In genomic region chr18:36531636-36532035, GRCh38 we compare ENCODE assay signal across 24 cellular contexts.
"Had no signal": no experiment of that assay in that cellular context is flagged by ENCODE, and none has a peak within 500 bp of the region (broad histone marks: within the 10 kb centered on the region; RNA-seq: fewer than 3 reads in every experiment).

No MANE protein-coding gene starts in this region.

- H3K36me3 ChIP-seq: adrenal gland, breast epithelium, Peyer's patch, SJSA1 had no signal

- H3K4me1 ChIP-seq: adrenal gland, body of pancreas, breast epithelium, Peyer's patch, SJSA1 had no signal

- H3K9ac ChIP-seq: SK-N-SH had no signal

- H3K4me3 Mint-ChIP-seq: activated CD4-positive, alpha-beta T cell treated with anti-CD3 and anti-CD28 coated beads for 36 hours; activated CD4-positive, alpha-beta T cell treated with anti-CD3 and anti-CD28 coated beads, Interleukin-2, amount 10 ng/mL, durations not matched to agents 7 days and 5 days; activated CD8-positive, alpha-beta T cell treated with anti-CD3 and anti-CD28 coated beads, Interleukin-2, amount 10 ng/mL, durations not matched to agents 7 days and 5 days; activated naive CD4-positive, alpha-beta T cell treated with anti-CD3 and anti-CD28 coated beads, Interleukin-2, amount 10 ng/mL, durations not matched to agents 7 days and 5 days; activated naive CD8-positive, alpha-beta T cell treated with anti-CD3 and anti-CD28 coated beads, Interleukin-2, amount 10 ng/mL, durations not matched to agents 7 days and 5 days; T-helper 1 cell treated with Interleukin-12 subunit alpha and Interleukin-12 subunit beta and Interleukin-4 antibody, amounts not matched to agents 30 μg/mL and 1 μg/mL, for 36 hours; T-helper 2 cell treated with Interferon-gamma antibody and Interleukin-4, amounts not matched to agents 5 μg/mL and 100 μg/mL, for 36 hours had no signal

- H3K27me3 ChIP-seq: adrenal gland, body of pancreas, breast epithelium, Peyer's patch, SJSA1 had no signal

- H3K9me2 ChIP-seq: SK-N-SH had no signal

- H3K27ac Mint-ChIP-seq: activated CD4-positive, alpha-beta T cell treated with anti-CD3 and anti-CD28 coated beads for 36 hours; activated CD4-positive, alpha-beta T cell treated with anti-CD3 and anti-CD28 coated beads, Interleukin-2, amount 10 ng/mL, durations not matched to agents 7 days and 5 days; activated CD8-positive, alpha-beta T cell treated with anti-CD3 and anti-CD28 coated beads, Interleukin-2, amount 10 ng/mL, durations not matched to agents 7 days and 5 days; activated naive CD4-positive, alpha-beta T cell treated with anti-CD3 and anti-CD28 coated beads, Interleukin-2, amount 10 ng/mL, durations not matched to agents 7 days and 5 days; activated naive CD8-positive, alpha-beta T cell treated with anti-CD3 and anti-CD28 coated beads, Interleukin-2, amount 10 ng/mL, durations not matched to agents 7 days and 5 days; T-helper 1 cell treated with Interleukin-12 subunit alpha and Interleukin-12 subunit beta and Interleukin-4 antibody, amounts not matched to agents 30 μg/mL and 1 μg/mL, for 36 hours; T-helper 2 cell treated with Interferon-gamma antibody and Interleukin-4, amounts not matched to agents 5 μg/mL and 100 μg/mL, for 36 hours had no signal

- H3K27ac ChIP-seq: adrenal gland, body of pancreas, Peyer's patch, SJSA1 had no signal

- H3K36me3 Mint-ChIP-seq: activated naive CD4-positive, alpha-beta T cell treated with anti-CD3 and anti-CD28 coated beads, Interleukin-2, amount 10 ng/mL, durations not matched to agents 7 days and 5 days; activated naive CD8-positive, alpha-beta T cell treated with anti-CD3 and anti-CD28 coated beads, Interleukin-2, amount 10 ng/mL, durations not matched to agents 7 days and 5 days had no signal

- H3K27me3 Mint-ChIP-seq: activated CD4-positive, alpha-beta T cell treated with anti-CD3 and anti-CD28 coated beads for 36 hours; activated naive CD4-positive, alpha-beta T cell treated with anti-CD3 and anti-CD28 coated beads, Interleukin-2, amount 10 ng/mL, durations not matched to agents 7 days and 5 days; activated naive CD8-positive, alpha-beta T cell treated with anti-CD3 and anti-CD28 coated beads, Interleukin-2, amount 10 ng/mL, durations not matched to agents 7 days and 5 days had no signal

- DNase-seq: activated CD4-positive, alpha-beta T cell treated with anti-CD3 and anti-CD28 coated beads for 36 hours; activated CD4-positive, alpha-beta T cell treated with anti-CD3 and anti-CD28 coated beads, Interleukin-2, amount 10 ng/mL, durations not matched to agents 7 days and 5 days; activated CD4-positive, alpha-beta T cell treated with anti-CD3 and anti-CD28 coated beads, Interleukin-2, amount 50 U/mL, for 48 hours; activated CD8-positive, alpha-beta T cell treated with anti-CD3 and anti-CD28 coated beads, Interleukin-2, amount 10 ng/mL, durations not matched to agents 7 days and 5 days; activated effector memory CD4-positive, alpha-beta T cell treated with Interleukin-2 at 50 U/mL for 16 hours; activated naive CD4-positive, alpha-beta T cell treated with anti-CD3 and anti-CD28 coated beads, Interleukin-2, amount 10 ng/mL, durations not matched to agents 7 days and 5 days; activated naive CD8-positive, alpha-beta T cell treated with anti-CD3 and anti-CD28 coated beads, Interleukin-2, amount 10 ng/mL, durations not matched to agents 7 days and 5 days; activated T-cell treated with anti-CD3 and anti-CD28 coated beads, Interleukin-2, amount 50 U/mL, for 48 hours; adrenal gland; body of pancreas; NCI-H1048; NCI-H1105 treated with DMSO at 0.1 percent for 48 hours; NCI-H1436; NCI-H1930; NCI-H345; Peyer's patch; RPMI8226; SHP77 treated with DMSO at 0.1 percent for 48 hours; SK-N-SH had no signal

- H3K4me3 ChIP-seq: adrenal gland, body of pancreas, breast epithelium, K562, Peyer's patch, SJSA1 had no signal

- H3K9me3 ChIP-seq: adrenal gland, body of pancreas, breast epithelium, Peyer's patch, SK-N-SH had no signal

- H3K4me2 ChIP-seq: SK-N-SH had no signal

- H3K9me3 Mint-ChIP-seq: activated CD4-positive, alpha-beta T cell treated with anti-CD3 and anti-CD28 coated beads, Interleukin-2, amount 10 ng/mL, durations not matched to agents 7 days and 5 days; activated naive CD4-positive, alpha-beta T cell treated with anti-CD3 and anti-CD28 coated beads, Interleukin-2, amount 10 ng/mL, durations not matched to agents 7 days and 5 days; activated naive CD8-positive, alpha-beta T cell treated with anti-CD3 and anti-CD28 coated beads, Interleukin-2, amount 10 ng/mL, durations not matched to agents 7 days and 5 days; T-helper 1 cell treated with Interleukin-12 subunit alpha and Interleukin-12 subunit beta and Interleukin-4 antibody, amounts not matched to agents 30 μg/mL and 1 μg/mL, for 36 hours; T-helper 2 cell treated with Interferon-gamma antibody and Interleukin-4, amounts not matched to agents 5 μg/mL and 100 μg/mL, for 36 hours had no signal
